ENCODE assay signal across 20 cellular contexts in genomic region chr7:149188213-149188612, GRCh38.
"Had no signal": no experiment of that assay in that cellular context is flagged by ENCODE, and none has a peak within 500 bp of the region (broad histone marks: within the 10 kb centered on the region; RNA-seq: fewer than 3 reads in every experiment).

No MANE protein-coding gene starts in this region.

- H3K27me3 ChIP-seq: neural progenitor cell, pancreas, testis, tibial nerve, upper lobe of right lung, vagina had no signal

- ATAC-seq: heart left ventricle; left colon; mucosa of descending colon; naive thymus-derived CD8-positive, alpha-beta T cell; pancreas; stimulated activated naive B cell treated with anti-CD40 and anti-IgM and Interleukin-4, amounts not matched to agents 10 μg/mL and 1 μg/mL and 100 μg/mL, for 72 hours; stimulated activated naive CD8-positive, alpha-beta T cell treated with anti-CD3 and anti-CD28 coated beads, Interleukin-15, amount 100 ng/mL, for 72 hours; upper lobe of right lung had no signal

- H3K27me3 Mint-ChIP-seq: stimulated activated naive B cell treated with anti-CD40 and anti-IgM and Interleukin-4, amounts not matched to agents 10 μg/mL and 1 μg/mL and 100 μg/mL, for 72 hours; stimulated activated naive CD8-positive, alpha-beta T cell treated with anti-CD3 and anti-CD28 coated beads, Interleukin-15, amount 100 ng/mL, for 72 hours had no signal

- H3K4me1 ChIP-seq: heart left ventricle, neural progenitor cell, pancreas, testis, upper lobe of right lung, vagina had no signal

- H2AFZ ChIP-seq: neural progenitor cell had no signal

- H3K4me1 Mint-ChIP-seq: neural progenitor cell had no signal

- H3K9me3 Mint-ChIP-seq: endodermal cell; naive thymus-derived CD8-positive, alpha-beta T cell; neural progenitor cell; stimulated activated naive B cell treated with anti-CD40 and anti-IgM and Interleukin-4, amounts not matched to agents 10 μg/mL and 1 μg/mL and 100 μg/mL, for 72 hours; stimulated activated naive CD8-positive, alpha-beta T cell treated with anti-CD3 and anti-CD28 coated beads, Interleukin-15, amount 100 ng/mL, for 72 hours had no signal

- H3K4me3 Mint-ChIP-seq: endodermal cell; naive thymus-derived CD8-positive, alpha-beta T cell; neural progenitor cell; stimulated activated naive B cell treated with anti-CD40 and anti-IgM and Interleukin-4, amounts not matched to agents 10 μg/mL and 1 μg/mL and 100 μg/mL, for 72 hours; stimulated activated naive CD8-positive, alpha-beta T cell treated with anti-CD3 and anti-CD28 coated beads, Interleukin-15, amount 100 ng/mL, for 72 hours had no signal

- H3K9ac ChIP-seq: neural progenitor cell had no signal

- H3K36me3 ChIP-seq: heart left ventricle, neural progenitor cell, pancreas, tibial nerve, upper lobe of right lung, vagina had no signal

- H3K9me3 ChIP-seq: heart left ventricle, mucosa of descending colon, pancreas, testis, tibial nerve, upper lobe of right lung, vagina had no signal

- H3K4me3 ChIP-seq: coronary artery, heart left ventricle, mucosa of descending colon, neural progenitor cell, pancreas, testis, tibial nerve, upper lobe of right lung, vagina had no signal

- DNase-seq: effector CD4-positive, alpha-beta T cell; endodermal cell; foreskin melanocyte; heart left ventricle; hippocampal formation; left colon; mucosa of descending colon; naive thymus-derived CD8-positive, alpha-beta T cell; nucleus accumbens; pancreas; stimulated activated CD4-positive, alpha-beta T cell treated with anti-CD3 and anti-CD28 coated beads, Interleukin-4, amount 100 ng/mL, for 1 hour; stimulated activated naive B cell treated with anti-CD40 and anti-IgM and Interleukin-4, amounts not matched to agents 10 μg/mL and 1 μg/mL and 100 μg/mL, for 72 hours; stimulated activated naive CD8-positive, alpha-beta T cell treated with anti-CD3 and anti-CD28 coated beads, Interleukin-15, amount 100 ng/mL, for 72 hours; testis; upper lobe of right lung had no signal

- H3K27ac ChIP-seq: coronary artery, heart left ventricle, neural progenitor cell, pancreas, testis, tibial nerve, upper lobe of right lung, vagina had no signal

- H3K4me2 ChIP-seq: neural progenitor cell had no signal

- H3K27ac Mint-ChIP-seq: endodermal cell; neural progenitor cell; progenitor cell of endocrine pancreas; stimulated activated naive CD8-positive, alpha-beta T cell treated with anti-CD3 and anti-CD28 coated beads, Interleukin-15, amount 100 ng/mL, for 72 hours had no signal
